In genomic region chr3:66442254-66443249, GRCh38 we compare ENCODE assay signal across 8 cellular contexts. TPM values are rescaled to one million over a fixed set of nuclear protein-coding genes. Genes with fewer than 3 reads are reported as not detected.
DNase-seq lines count a peak whose midpoint lies in the region; ATAC-seq and TF ChIP-seq lines count a peak whose summit lies in the region.

No MANE protein-coding gene starts in this region.

- 29 to 30% methylated on average over 15 of the region's 15 CpGs for WGBS in body of pancreas, 2 donors

- no peak overlapping the region for H3K4me3 ChIP-seq in body of pancreas

- TF ChIP-seq CTCF in body of pancreas (IDR thresholded peaks at IDR 0.05): peak in 2 of 7 experiments; percentile 7 to 10

- peaks cover 66% of the 10 kb centered on the region for H3K4me1 ChIP-seq in body of pancreas

- H3K27ac ChIP-seq in body of pancreas: peak overlapping the region; percentile 57 to 85 (median 82)

- DNase-seq in A172 (ENCODE audit: low spot score) (peak; percentile 92), Kasumi-1 (lab: John Stamatoyannopoulos, UW) (peak; percentile 12 to 21), body of pancreas (peak; percentile 82 to 91 (median 90)), iPS-NIHi11 (ENCODE audit: low spot score) (peak; percentile 75), stromal cell of bone marrow (ENCODE audit: low read depth) (peak; percentile 53), LoVo (ENCODE audit: low spot score) (no peak)
- no peak for DNase-seq in stimulated activated naive CD8-positive, alpha-beta T cell treated with anti-CD3 and anti-CD28 coated beads, Interleukin-15, amount 100 ng/mL, for 72 hours

- no peaks in the 10 kb centered on the region for H3K9me3 Mint-ChIP-seq in stimulated activated naive CD8-positive, alpha-beta T cell treated with anti-CD3 and anti-CD28 coated beads, Interleukin-15, amount 100 ng/mL, for 72 hours

- peaks cover 4% of the 10 kb centered on the region for H3K27me3 Mint-ChIP-seq in stimulated activated naive CD8-positive, alpha-beta T cell treated with anti-CD3 and anti-CD28 coated beads, Interleukin-15, amount 100 ng/mL, for 72 hours

- H3K36me3 ChIP-seq in body of pancreas (replicated peaks in 1 of 2; ENCODE audit: insufficient read depth in 1 of 2, low read depth in 2 of 2): no peaks in the 10 kb centered on the region

- no peak overlapping the region for H3K4me3 Mint-ChIP-seq in stimulated activated naive CD8-positive, alpha-beta T cell treated with anti-CD3 and anti-CD28 coated beads, Interleukin-15, amount 100 ng/mL, for 72 hours

- H3K4me1 Mint-ChIP-seq in stimulated activated naive CD8-positive, alpha-beta T cell treated with anti-CD3 and anti-CD28 coated beads, Interleukin-15, amount 100 ng/mL, for 72 hours: peaks cover 15% of the 10 kb centered on the region

- peak; percentile 90 for ATAC-seq in body of pancreas
- no peak for ATAC-seq in stimulated activated naive CD8-positive, alpha-beta T cell treated with anti-CD3 and anti-CD28 coated beads, Interleukin-15, amount 100 ng/mL, for 72 hours
- ATAC-seq in HG02588 (IDR thresholded peaks at IDR 0.05; ENCODE audit: unreplicated experiment): no peak

- no peaks in the 10 kb centered on the region for H3K27me3 ChIP-seq in body of pancreas

- H3K9me3 ChIP-seq in body of pancreas: no peaks in the 10 kb centered on the region

- H3K27ac Mint-ChIP-seq in stimulated activated naive CD8-positive, alpha-beta T cell treated with anti-CD3 and anti-CD28 coated beads, Interleukin-15, amount 100 ng/mL, for 72 hours: peak overlapping the region in 1 of 2 donors; percentile 2

- intact Hi-C loops in body of pancreas (cut with DNase I): loop anchor here (10.0 kb wide), 1 partner anchor 52 kb away; no protein-coding TSS in a partner anchor

- peak in 2 of 3 donors; percentile 8 to 12 for TF ChIP-seq POLR2A in body of pancreas (IDR thresholded peaks at IDR 0.05)

RNA-seq across cellular contexts. Expression of gene LRIG1, which starts 58.3 kb away (rescaled TPM):
- 26.7 and 32.0 TPM in 2 replicates for total RNA-seq in A172 (2014; rRNA removed; shearing (Covaris generic))
- 100 to 1,000 TPM; 111 to 114 TPM for total RNA-seq in body of pancreas

Comparison
In these comparisons a context has a peak if more than half of its experiments do, and no peak if none do; other contexts are left out.
1. DNase-seq: peak in A172 (single experiment), Kasumi-1 (2 of 2), body of pancreas (4 of 4), iPS-NIHi11 (single experiment) and stromal cell of bone marrow (single experiment); none in LoVo (single experiment) and stimulated activated naive CD8-positive, alpha-beta T cell treated with anti-CD3 and anti-CD28 coated beads, Interleukin-15, amount 100 ng/mL, for 72 hours (0 of 2).